Comparison of ENCODE assay signal across 13 cellular contexts in the genomic region with DNA sequence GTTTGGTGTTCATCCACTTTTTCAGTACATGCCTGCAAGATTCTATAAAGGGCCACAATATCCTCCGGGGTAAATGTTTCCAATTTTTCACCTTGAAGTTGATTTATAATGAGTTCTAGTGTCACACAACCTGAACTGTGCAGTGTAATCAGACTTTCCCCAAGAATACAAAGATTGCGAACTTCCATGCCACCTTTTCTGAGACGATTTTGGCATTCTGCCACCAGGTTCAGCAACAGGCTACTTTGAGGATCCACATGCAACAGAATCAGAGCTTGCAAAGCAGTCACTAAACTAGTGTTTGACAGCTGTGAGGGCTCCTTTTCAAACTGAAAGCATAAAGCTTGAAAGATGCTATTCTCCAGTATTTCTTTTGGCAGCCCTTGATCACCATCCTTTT.
DNase-seq lines count a peak whose midpoint lies in the region; ATAC-seq and TF ChIP-seq lines count a peak whose summit lies in the region.
"Had no signal": no experiment of that assay in that cellular context is flagged by ENCODE, and none has a peak within 500 bp of the region (broad histone marks: within the 10 kb centered on the region; RNA-seq: fewer than 3 reads in every experiment).

No MANE protein-coding gene starts in this region.

- peak overlapping the region; percentile 26 for H3K4me3 Mint-ChIP-seq in T-helper 2 cell treated with Interferon-gamma antibody and Interleukin-4, amounts not matched to agents 5 μg/mL and 100 μg/mL, for 36 hours
- H3K4me3 Mint-ChIP-seq in activated naive CD8-positive, alpha-beta T cell treated with anti-CD3 and anti-CD28 coated beads, Interleukin-2, amount 50 U/mL, for 24 hours = peak overlapping the region; percentile 51
- peak overlapping the region; percentile 94 for H3K4me3 Mint-ChIP-seq in nephron progenitor cell

- ATAC-seq in activated naive CD8-positive, alpha-beta T cell treated with anti-CD3 and anti-CD28 coated beads, Interleukin-2, amount 50 U/mL, for 24 hours = no peak
- ATAC-seq in HG02981 (IDR thresholded peaks at IDR 0.05; ENCODE audit: unreplicated experiment) (no peak), GM21737 (IDR thresholded peaks at IDR 0.05; ENCODE audit: unreplicated experiment) (no peak)
- ATAC-seq: left lung had no signal

- H3K36me3 Mint-ChIP-seq in T-helper 2 cell treated with Interferon-gamma antibody and Interleukin-4, amounts not matched to agents 5 μg/mL and 100 μg/mL, for 36 hours (ENCODE audit: low read depth) = peaks cover 53% of the 10 kb centered on the region
- peaks cover 55% of the 10 kb centered on the region for H3K36me3 Mint-ChIP-seq in activated naive CD8-positive, alpha-beta T cell treated with anti-CD3 and anti-CD28 coated beads, Interleukin-2, amount 50 U/mL, for 24 hours (ENCODE audit: low read depth)
- peaks cover 33% of the 10 kb centered on the region for H3K36me3 Mint-ChIP-seq in nephron progenitor cell (ENCODE audit: low read depth)

- CTCF ChIA-PET in HEK293 (lab: Yijun Ruan, JAX) = interaction anchor here (2.4 kb wide), 1 partner anchor 10 kb away, joined by 17 read pairs; no protein-coding TSS in a partner anchor

- no peaks in the 10 kb centered on the region for H3K9me3 ChIP-seq in HEK293 (ENCODE audit: control insufficient read depth, insufficient read depth, low read depth, low read length)
- H3K9me3 ChIP-seq: left lung had no signal

- peaks cover 17% of the 10 kb centered on the region for H3K4me1 ChIP-seq in HEK293 (ENCODE audit: control insufficient read depth, insufficient read depth, low read length)

- no peaks in the 10 kb centered on the region for H3K9me3 Mint-ChIP-seq in T-helper 2 cell treated with Interferon-gamma antibody and Interleukin-4, amounts not matched to agents 5 μg/mL and 100 μg/mL, for 36 hours
- no peaks in the 10 kb centered on the region for H3K9me3 Mint-ChIP-seq in activated naive CD8-positive, alpha-beta T cell treated with anti-CD3 and anti-CD28 coated beads, Interleukin-2, amount 50 U/mL, for 24 hours
- no peaks in the 10 kb centered on the region for H3K9me3 Mint-ChIP-seq in nephron progenitor cell

- TF ChIP-seq CTCF in HEK293 (tag by site-specific recombination; IDR thresholded peaks at IDR 0.05) (no peak), nephron progenitor cell (IDR thresholded peaks at IDR 0.05) (no peak)

- no peak overlapping the region for H3K4me3 ChIP-seq in HEK293 (ENCODE audit: low read depth, low read length)

- H3K27ac ChIP-seq in HEK293 (ENCODE audit: extremely low read depth, low read depth, low read length) = no peak overlapping the region
- H3K27ac ChIP-seq: left lung had no signal

- no peak for DNase-seq in T-helper 2 cell treated with Interferon-gamma antibody and Interleukin-4, amounts not matched to agents 5 μg/mL and 100 μg/mL, for 36 hours (ENCODE audit: low spot score)
- DNase-seq in T-helper 2 cell (no peak), nephron progenitor cell (no peak), NCI-H2081 (lab: John Stamatoyannopoulos, UW) (no peak)
- DNase-seq in activated naive CD8-positive, alpha-beta T cell treated with anti-CD3 and anti-CD28 coated beads, Interleukin-2, amount 50 U/mL, for 24 hours = no peak
- DNase-seq: effector CD8-positive, alpha-beta T cell; left lung; NCI-H2029 treated with DMSO at 0.1 percent for 48 hours; stimulated activated CD4-positive, alpha-beta T cell treated with anti-CD3 and anti-CD28 coated beads, Interleukin-15, amount 100 ng/mL, for 24 hours; T-helper 9 cell had no signal

- peaks cover 44% of the 10 kb centered on the region for H3K4me1 Mint-ChIP-seq in T-helper 2 cell treated with Interferon-gamma antibody and Interleukin-4, amounts not matched to agents 5 μg/mL and 100 μg/mL, for 36 hours (ENCODE audit: low read depth)
- H3K4me1 Mint-ChIP-seq in activated naive CD8-positive, alpha-beta T cell treated with anti-CD3 and anti-CD28 coated beads, Interleukin-2, amount 50 U/mL, for 24 hours = peaks cover 61% of the 10 kb centered on the region
- H3K4me1 Mint-ChIP-seq in nephron progenitor cell = peaks cover 36% of the 10 kb centered on the region

- POLR2A ChIA-PET in HEK293 (lab: Yijun Ruan, JAX) = interaction anchor here (3.3 kb wide), 1 partner anchor 10 kb away, joined by 22 read pairs; no protein-coding TSS in a partner anchor

- peaks cover 31 to 57% of the 10 kb centered on the region in 2 experiments for H3K36me3 ChIP-seq in HEK293 (ENCODE audit: control insufficient read depth in 2 of 2, insufficient read depth in 1 of 2, low read length in 2 of 2)

- H3K27ac Mint-ChIP-seq in T-helper 2 cell treated with Interferon-gamma antibody and Interleukin-4, amounts not matched to agents 5 μg/mL and 100 μg/mL, for 36 hours = no peak overlapping the region
- H3K27ac Mint-ChIP-seq in activated naive CD8-positive, alpha-beta T cell treated with anti-CD3 and anti-CD28 coated beads, Interleukin-2, amount 50 U/mL, for 24 hours = no peak overlapping the region
- no peak overlapping the region for H3K27ac Mint-ChIP-seq in nephron progenitor cell

- no peaks in the 10 kb centered on the region for H3K27me3 Mint-ChIP-seq in T-helper 2 cell treated with Interferon-gamma antibody and Interleukin-4, amounts not matched to agents 5 μg/mL and 100 μg/mL, for 36 hours (ENCODE audit: low read depth)
- no peaks in the 10 kb centered on the region for H3K27me3 Mint-ChIP-seq in activated naive CD8-positive, alpha-beta T cell treated with anti-CD3 and anti-CD28 coated beads, Interleukin-2, amount 50 U/mL, for 24 hours
- H3K27me3 Mint-ChIP-seq in nephron progenitor cell (ENCODE audit: low read depth, poor library complexity) = no peaks in the 10 kb centered on the region

TF ChIP-seq in HEK293, 187 proteins besides CTCF, POLR2A, EP300 and RAD21:
- peak; percentile 96 for TF ChIP-seq SCRT2 (tag by site-specific recombination; IDR thresholded peaks at IDR 0.05)
- TF ChIP-seq ZNF174 (tag by site-specific recombination; IDR thresholded peaks at IDR 0.05) = no peak

Comparison
In these comparisons a context has a peak if more than half of its experiments do, and no peak if none do; other contexts are left out.
1. H3K4me3 Mint-ChIP-seq: peak in every context shown above with its lines; median percentile 94 in nephron progenitor cell; 51 in activated naive CD8-positive, alpha-beta T cell treated with anti-CD3 and anti-CD28 coated beads, Interleukin-2, amount 50 U/mL, for 24 hours; 26 in T-helper 2 cell treated with Interferon-gamma antibody and Interleukin-4, amounts not matched to agents 5 μg/mL and 100 μg/mL, for 36 hours.